ENCODE assay signal across 17 cellular contexts in genomic region chr17:6313835-6314234, GRCh38.
"Had no signal": no experiment of that assay in that cellular context is flagged by ENCODE, and none has a peak within 500 bp of the region (broad histone marks: within the 10 kb centered on the region; RNA-seq: fewer than 3 reads in every experiment).

No MANE protein-coding gene starts in this region.

- H3K36me3 ChIP-seq: SJSA1 had no signal

- DNase-seq: KBM-7, MV-4-11, NCI-H1048, NCI-H1105 treated with DMSO at 0.1 percent for 48 hours, NCI-H1436 treated with DMSO at 0.1 percent for 48 hours, NCI-H1694, NCI-H187 treated with DMSO at 0.1 percent for 48 hours, NCI-H2029 treated with DMSO at 0.1 percent for 48 hours, NCI-H2107, NCI-H2227 treated with DMSO at 0.1 percent for 48 hours, NCI-H524, NCI-H774, Right ventricle myocardium superior, RPMI8226, SIG-M5 had no signal

- H3K4me3 ChIP-seq: SJSA1, SK-N-MC had no signal

- H3K9me3 ChIP-seq: SJSA1 had no signal

- H3K27ac ChIP-seq: SJSA1, SK-N-MC had no signal

- H3K4me1 ChIP-seq: SJSA1 had no signal
